In genomic region chr1:160459687-160460086, GRCh38 we compare ENCODE assay signal across 18 cellular contexts. TPM values are rescaled to one million over a fixed set of nuclear protein-coding genes. Genes with fewer than 3 reads are reported as not detected.
DNase-seq lines count a peak whose midpoint lies in the region; ATAC-seq and TF ChIP-seq lines count a peak whose summit lies in the region.
"Had no signal": no experiment of that assay in that cellular context is flagged by ENCODE, and none has a peak within 500 bp of the region (broad histone marks: within the 10 kb centered on the region; RNA-seq: fewer than 3 reads in every experiment).

No MANE protein-coding gene starts in this region.

- peaks cover 14% of the 10 kb centered on the region; the same call in 1 of the 2 replicates for H3F3A ChIP-seq in DOHH2 (ENCODE audit: control insufficient read depth, insufficient read depth)

- peak; percentile 39 to 58 for ATAC-seq in activated T-cell treated with anti-CD3 and anti-CD28 coated beads, Interleukin-2, amount 50 U/mL, for 4 hours
- ATAC-seq in stimulated activated effector memory CD8-positive, alpha-beta T cell treated with anti-CD3 and anti-CD28 coated beads, Interleukin-12 subunit alpha, Interleukin-12 subunit beta, amount 100 ng/mL, for 72 hours, result peak; percentile 71
- ATAC-seq in GM19395 (IDR thresholded peaks at IDR 0.05; ENCODE audit: unreplicated experiment) (no peak), HG03025 (IDR thresholded peaks at IDR 0.05; ENCODE audit: low FRiP score, unreplicated experiment) (no peak)

- no peak for DNase-seq in activated T-cell treated with anti-CD3 and anti-CD28 coated beads, Interleukin-2, amount 50 U/mL, for 4 hours
- no peak for DNase-seq in activated T-cell treated with anti-CD3 and anti-CD28 coated beads, Interleukin-2, amount 50 U/mL, for 48 hours
- no peak for DNase-seq in activated T-helper 2 cell treated with anti-CD3 and anti-CD28 coated beads, Interferon-gamma antibody, Interleukin-2, Interleukin-4, amounts not matched to agents 10 μg/mL and 5 μg/mL and 100 μg/mL, durations not matched to agents 14 hours and 24 hours and 36 hours (ENCODE audit: low spot score)
- DNase-seq in stimulated activated effector memory CD8-positive, alpha-beta T cell treated with anti-CD3 and anti-CD28 coated beads, Interleukin-12 subunit alpha, Interleukin-12 subunit beta, amount 100 ng/mL, for 72 hours (ENCODE audit: low spot score in 2 of 2), result no peak
- DNase-seq in tibial artery, result no peak
- DNase-seq: activated effector memory CD4-positive, alpha-beta T cell treated with Interleukin-2 at 50 U/mL for 16 hours; DMS79; esophagus squamous epithelium; mesenchymal stem cell; NCI-H2029; posterior cingulate gyrus; testis had no signal

- H3K27me3 ChIP-seq in DOHH2 (ENCODE audit: control insufficient read depth, low read length) (no peaks in the 10 kb centered on the region), tibial artery (no peaks in the 10 kb centered on the region)
- H3K27me3 ChIP-seq: ascending aorta, esophagus squamous epithelium, testis had no signal

- H3K4me2 ChIP-seq in DOHH2 (ENCODE audit: low read length), result peak overlapping the region; percentile 66

- H3K9me3 ChIP-seq in DOHH2 (ENCODE audit: control insufficient read depth, insufficient read depth, low read length), result no peaks in the 10 kb centered on the region
- H3K9me3 ChIP-seq in tibial artery, result no peaks in the 10 kb centered on the region
- H3K9me3 ChIP-seq: ascending aorta, esophagus squamous epithelium, testis had no signal

- peaks cover 82% of the 10 kb centered on the region for H3K4me1 Mint-ChIP-seq in activated T-cell treated with anti-CD3 and anti-CD28 coated beads, Interleukin-2, amount 50 U/mL, for 4 hours (ENCODE audit: low read depth)
- peaks cover 66% of the 10 kb centered on the region for H3K4me1 Mint-ChIP-seq in activated T-helper 2 cell treated with anti-CD3 and anti-CD28 coated beads, Interferon-gamma antibody, Interleukin-2, Interleukin-4, amounts not matched to agents 10 μg/mL and 5 μg/mL and 100 μg/mL, durations not matched to agents 14 hours and 24 hours and 36 hours (ENCODE audit: low read depth)
- peaks cover 30% of the 10 kb centered on the region for H3K4me1 Mint-ChIP-seq in stimulated activated effector memory CD8-positive, alpha-beta T cell treated with anti-CD3 and anti-CD28 coated beads, Interleukin-12 subunit alpha, Interleukin-12 subunit beta, amount 100 ng/mL, for 72 hours
- H3K4me1 Mint-ChIP-seq: nephron had no signal

- TF ChIP-seq CTCF in DOHH2 (IDR thresholded peaks at IDR 0.05; ENCODE audit: low read depth, low read length, poor library complexity, severe bottlenecking) (no peak), tibial artery (IDR thresholded peaks at IDR 0.05) (no peak)

- no peaks in the 10 kb centered on the region for H3K9me3 Mint-ChIP-seq in activated T-cell treated with anti-CD3 and anti-CD28 coated beads, Interleukin-2, amount 50 U/mL, for 4 hours
- H3K9me3 Mint-ChIP-seq in activated T-helper 2 cell treated with anti-CD3 and anti-CD28 coated beads, Interferon-gamma antibody, Interleukin-2, Interleukin-4, amounts not matched to agents 10 μg/mL and 5 μg/mL and 100 μg/mL, durations not matched to agents 14 hours and 24 hours and 36 hours, result no peaks in the 10 kb centered on the region
- H3K9me3 Mint-ChIP-seq in stimulated activated effector memory CD8-positive, alpha-beta T cell treated with anti-CD3 and anti-CD28 coated beads, Interleukin-12 subunit alpha, Interleukin-12 subunit beta, amount 100 ng/mL, for 72 hours, result no peaks in the 10 kb centered on the region
- H3K9me3 Mint-ChIP-seq: central memory CD8-positive, alpha-beta T cell; nephron had no signal

- no peaks in the 10 kb centered on the region for H3K79me2 ChIP-seq in DOHH2 (ENCODE audit: control insufficient read depth, low read length)

- no peaks in the 10 kb centered on the region for H3K27me3 Mint-ChIP-seq in activated T-cell treated with anti-CD3 and anti-CD28 coated beads, Interleukin-2, amount 50 U/mL, for 4 hours (ENCODE audit: low read depth)
- H3K27me3 Mint-ChIP-seq in activated T-helper 2 cell treated with anti-CD3 and anti-CD28 coated beads, Interferon-gamma antibody, Interleukin-2, Interleukin-4, amounts not matched to agents 10 μg/mL and 5 μg/mL and 100 μg/mL, durations not matched to agents 14 hours and 24 hours and 36 hours (ENCODE audit: low read depth), result no peaks in the 10 kb centered on the region
- H3K27me3 Mint-ChIP-seq: central memory CD8-positive, alpha-beta T cell had no signal

- H3K4me3 Mint-ChIP-seq in activated T-cell treated with anti-CD3 and anti-CD28 coated beads, Interleukin-2, amount 50 U/mL, for 4 hours, result peak overlapping the region; percentile 69
- H3K4me3 Mint-ChIP-seq in activated T-helper 2 cell treated with anti-CD3 and anti-CD28 coated beads, Interferon-gamma antibody, Interleukin-2, Interleukin-4, amounts not matched to agents 10 μg/mL and 5 μg/mL and 100 μg/mL, durations not matched to agents 14 hours and 24 hours and 36 hours (ENCODE audit: low read depth), result peak overlapping the region; percentile 76
- peak overlapping the region; percentile 50 for H3K4me3 Mint-ChIP-seq in stimulated activated effector memory CD8-positive, alpha-beta T cell treated with anti-CD3 and anti-CD28 coated beads, Interleukin-12 subunit alpha, Interleukin-12 subunit beta, amount 100 ng/mL, for 72 hours
- H3K4me3 Mint-ChIP-seq: nephron had no signal

- H3K4me3 ChIP-seq in DOHH2 (ENCODE audit: low read length) (peak overlapping the region; percentile 49; the same call in 1 of the 2 replicates), tibial artery (no peak overlapping the region)
- H3K4me3 ChIP-seq: ascending aorta, esophagus squamous epithelium, testis had no signal

- H4K20me1 ChIP-seq in DOHH2 (ENCODE audit: control insufficient read depth, insufficient read depth, low read depth, low read length), result no peaks in the 10 kb centered on the region

- H3K27ac ChIP-seq in DOHH2 (ENCODE audit: low read depth, low read length) (peak overlapping the region; percentile 57; the same call in 1 of the 2 replicates), tibial artery (no peak overlapping the region)
- H3K27ac ChIP-seq: ascending aorta, esophagus squamous epithelium, testis had no signal

- H3K36me3 Mint-ChIP-seq in activated T-cell treated with anti-CD3 and anti-CD28 coated beads, Interleukin-2, amount 50 U/mL, for 4 hours (ENCODE audit: insufficient read depth), result no peaks in the 10 kb centered on the region
- H3K36me3 Mint-ChIP-seq in activated T-helper 2 cell treated with anti-CD3 and anti-CD28 coated beads, Interferon-gamma antibody, Interleukin-2, Interleukin-4, amounts not matched to agents 10 μg/mL and 5 μg/mL and 100 μg/mL, durations not matched to agents 14 hours and 24 hours and 36 hours (ENCODE audit: low read depth), result no peaks in the 10 kb centered on the region
- no peaks in the 10 kb centered on the region for H3K36me3 Mint-ChIP-seq in stimulated activated effector memory CD8-positive, alpha-beta T cell treated with anti-CD3 and anti-CD28 coated beads, Interleukin-12 subunit alpha, Interleukin-12 subunit beta, amount 100 ng/mL, for 72 hours

- intact Hi-C loops in activated T-helper 2 cell treated with anti-CD3 and anti-CD28 coated beads, Interferon-gamma antibody, Interleukin-2, Interleukin-4, amounts not matched to agents 10 μg/mL and 5 μg/mL and 100 μg/mL, durations not matched to agents 14 hours and 24 hours and 36 hours (cut with micrococcal nuclease), result loop anchor here (1.0 to 2.0 kb wide), 3 partner anchors 12 to 117 kb away; no protein-coding TSS in a partner anchor
- intact Hi-C loops in tibial artery (cut with DNase I; ENCODE audit: low total_unique reads), result no loop called here

- peak overlapping the region; percentile 98 for H3K27ac Mint-ChIP-seq in activated T-helper 2 cell treated with anti-CD3 and anti-CD28 coated beads, Interferon-gamma antibody, Interleukin-2, Interleukin-4, amounts not matched to agents 10 μg/mL and 5 μg/mL and 100 μg/mL, durations not matched to agents 14 hours and 24 hours and 36 hours
- H3K27ac Mint-ChIP-seq in stimulated activated effector memory CD8-positive, alpha-beta T cell treated with anti-CD3 and anti-CD28 coated beads, Interleukin-12 subunit alpha, Interleukin-12 subunit beta, amount 100 ng/mL, for 72 hours, result peak overlapping the region; percentile 89
- H3K27ac Mint-ChIP-seq: nephron had no signal

- H3K36me3 ChIP-seq in DOHH2 (ENCODE audit: control insufficient read depth, low read length) (no peaks in the 10 kb centered on the region; the same call in 1 of the 2 replicates), tibial artery (no peaks in the 10 kb centered on the region)
- H3K36me3 ChIP-seq: ascending aorta, esophagus squamous epithelium had no signal

- H3K9me2 ChIP-seq in DOHH2 (replicated peaks; ENCODE audit: control insufficient read depth, low read length), result no peaks in the 10 kb centered on the region

- peaks cover 71% of the 10 kb centered on the region for H3K4me1 ChIP-seq in DOHH2 (ENCODE audit: control insufficient read depth, low read length)
- no peaks in the 10 kb centered on the region for H3K4me1 ChIP-seq in tibial artery
- H3K4me1 ChIP-seq: ascending aorta, esophagus squamous epithelium, testis had no signal

RNA-seq across cellular contexts. Expression of gene VANGL2, which starts 59.3 kb away (rescaled TPM):
- total RNA-seq in activated T-cell treated with anti-CD3 and anti-CD28 coated beads, Interleukin-2, amount 50 U/mL, for 4 hours, result under 1 TPM; 0.08 TPM
- not detected in 2 replicates for total RNA-seq in activated T-helper 2 cell treated with anti-CD3 and anti-CD28 coated beads, Interferon-gamma antibody, Interleukin-2, Interleukin-4, amounts not matched to agents 10 μg/mL and 5 μg/mL and 100 μg/mL, durations not matched to agents 14 hours and 24 hours and 36 hours

Comparison
In these comparisons a context has a peak if more than half of its experiments do, and no peak if none do; other contexts are left out.
1. ATAC-seq: peak in activated T-cell treated with anti-CD3 and anti-CD28 coated beads, Interleukin-2, amount 50 U/mL, for 4 hours (2 of 2) and stimulated activated effector memory CD8-positive, alpha-beta T cell treated with anti-CD3 and anti-CD28 coated beads, Interleukin-12 subunit alpha, Interleukin-12 subunit beta, amount 100 ng/mL, for 72 hours (single experiment); none in GM19395 (single experiment) and HG03025 (single experiment).
2. Peak in every context shown above with its lines, with median percentiles within 50 percentile points of each other: H3K4me3 Mint-ChIP-seq.